In genomic region chr17:37190493-37190892, GRCh38 we compare ENCODE assay signal across 31 cellular contexts.
DNase-seq lines count a peak whose midpoint lies in the region; TF ChIP-seq lines count a peak whose summit lies in the region.
"Had no signal": no experiment of that assay in that cellular context is flagged by ENCODE, and none has a peak within 500 bp of the region (broad histone marks: within the 10 kb centered on the region; RNA-seq: fewer than 3 reads in every experiment).

No MANE protein-coding gene starts in this region.

- H3K9me3 Mint-ChIP-seq in Calu3 (ENCODE audit: low read depth, unreplicated experiment), result no peaks in the 10 kb centered on the region
- no peaks in the 10 kb centered on the region for H3K9me3 Mint-ChIP-seq in activated naive CD4-positive, alpha-beta T cell treated with anti-CD3 and anti-CD28 coated beads, Interleukin-2, amount 10 ng/mL, durations not matched to agents 7 days and 5 days
- H3K9me3 Mint-ChIP-seq: activated CD4-positive, alpha-beta T cell treated with anti-CD3 and anti-CD28 coated beads, Interleukin-2, amount 10 ng/mL, durations not matched to agents 24 days and 14 days; activated naive CD4-positive, alpha-beta T cell treated with anti-CD3 and anti-CD28 coated beads, Interleukin-2, amount 50 U/mL, for 24 hours; activated T-cell treated with anti-CD3 and anti-CD28 coated beads, Interleukin-2, amount 50 U/mL, for 72 hours; CD8-positive, alpha-beta memory T cell; central memory CD8-positive, alpha-beta T cell; natural killer cell treated with Interleukin-12 subunit alpha and Interleukin-12 subunit beta and Interleukin-15 and Interleukin-18, amount 100 ng/mL, for 72 hours had no signal

- BruUV-seq in Calu3 (replicated peaks; lab: Mats Ljungman, UMichigan), result no TSS peak

- DNase-seq in Calu3, result no peak
- peak; percentile 5 for DNase-seq in HuH-7 (ENCODE audit: low spot score)
- no peak for DNase-seq in epithelial cell of proximal tubule (ENCODE audit: low read depth)
- no peak for DNase-seq in retinal pigment epithelial cell (ENCODE audit: low read depth)
- DNase-seq in NCI-H446 treated with DMSO at 0.1 percent for 48 hours (lab: John Stamatoyannopoulos, UW), result no peak
- DNase-seq in activated naive CD4-positive, alpha-beta T cell treated with anti-CD3 and anti-CD28 coated beads, Interleukin-2, amount 10 ng/mL, durations not matched to agents 7 days and 5 days, result no peak
- no peak for DNase-seq in activated effector memory CD4-positive, alpha-beta T cell treated with anti-CD3 and anti-CD28 coated beads, Interleukin-2, amount 50 U/mL, for 16 hours
- DNase-seq: activated T-cell treated with anti-CD3 and anti-CD28 coated beads, Interleukin-2, amount 50 U/mL, for 72 hours; aorta; CD8-positive, alpha-beta memory T cell; DMS53; dorsolateral prefrontal cortex; gastrocnemius medialis; GF-D8; hippocampal formation; KBM-7; left lung; midbrain; NCI-H146; NCI-H526 treated with DMSO at 0.1 percent for 48 hours; ovary; stimulated activated CD4-positive, alpha-beta T cell treated with anti-CD3 and anti-CD28 coated beads, Interleukin-12 subunit alpha, Interleukin-12 subunit beta, amount 100 ng/mL, for 4 hours; stimulated activated CD4-positive, alpha-beta T cell treated with anti-CD3 and anti-CD28 coated beads, Interleukin-4, amount 100 ng/mL, for 4 hours; stimulated activated naive CD4-positive, alpha-beta T cell; WERI-Rb-1 had no signal

- no peak overlapping the region for H3K4me3 ChIP-seq in epithelial cell of proximal tubule (ENCODE audit: low read depth, low read length)
- no peak overlapping the region for H3K4me3 ChIP-seq in retinal pigment epithelial cell (ENCODE audit: low read length)
- H3K4me3 ChIP-seq: dorsolateral prefrontal cortex, gastrocnemius medialis, left lung, ovary, right atrium auricular region, thoracic aorta had no signal

- intact Hi-C loops in Calu3 (cut with micrococcal nuclease; ENCODE audit: unreplicated experiment), result no loop called here

- no peak overlapping the region for H3K27ac Mint-ChIP-seq in Calu3 (ENCODE audit: unreplicated experiment)
- no peak overlapping the region for H3K27ac Mint-ChIP-seq in activated naive CD4-positive, alpha-beta T cell treated with anti-CD3 and anti-CD28 coated beads, Interleukin-2, amount 10 ng/mL, durations not matched to agents 7 days and 5 days
- H3K27ac Mint-ChIP-seq: activated CD4-positive, alpha-beta T cell treated with anti-CD3 and anti-CD28 coated beads, Interleukin-2, amount 10 ng/mL, durations not matched to agents 24 days and 14 days; activated naive CD4-positive, alpha-beta T cell treated with anti-CD3 and anti-CD28 coated beads, Interleukin-2, amount 50 U/mL, for 24 hours; activated T-cell treated with anti-CD3 and anti-CD28 coated beads, Interleukin-2, amount 50 U/mL, for 72 hours; natural killer cell treated with Interleukin-12 subunit alpha and Interleukin-12 subunit beta and Interleukin-15 and Interleukin-18, amount 100 ng/mL, for 72 hours had no signal

- no peak overlapping the region for H3K4me3 Mint-ChIP-seq in Calu3 (ENCODE audit: low read depth, unreplicated experiment)
- H3K4me3 Mint-ChIP-seq in activated naive CD4-positive, alpha-beta T cell treated with anti-CD3 and anti-CD28 coated beads, Interleukin-2, amount 10 ng/mL, durations not matched to agents 7 days and 5 days, result no peak overlapping the region
- H3K4me3 Mint-ChIP-seq: activated CD4-positive, alpha-beta T cell treated with anti-CD3 and anti-CD28 coated beads, Interleukin-2, amount 10 ng/mL, durations not matched to agents 24 days and 14 days; activated naive CD4-positive, alpha-beta T cell treated with anti-CD3 and anti-CD28 coated beads, Interleukin-2, amount 50 U/mL, for 24 hours; activated T-cell treated with anti-CD3 and anti-CD28 coated beads, Interleukin-2, amount 50 U/mL, for 72 hours; CD8-positive, alpha-beta memory T cell; central memory CD8-positive, alpha-beta T cell; natural killer cell treated with Interleukin-12 subunit alpha and Interleukin-12 subunit beta and Interleukin-15 and Interleukin-18, amount 100 ng/mL, for 72 hours had no signal

- peak; percentile 58 for TF ChIP-seq CTCF in Calu3 (IDR thresholded peaks at IDR 0.05; ENCODE audit: unreplicated experiment)
- peak; percentile 32 for TF ChIP-seq CTCF in epithelial cell of proximal tubule (conservative IDR thresholded peaks at IDR 0.05; ENCODE audit: low read depth, low read length)
- TF ChIP-seq CTCF in retinal pigment epithelial cell (conservative IDR thresholded peaks at IDR 0.05; ENCODE audit: low read depth, low read length), result peak; percentile 16

- CTCF ChIA-PET in Calu3 (lab: Charles Lee), result no interaction called here
- CTCF ChIA-PET in activated naive CD4-positive, alpha-beta T cell treated with anti-CD3 and anti-CD28 coated beads, Interleukin-2, amount 10 ng/mL, durations not matched to agents 7 days and 5 days (lab: Charles Lee), result interaction anchor here (0.6 kb wide), 1 partner anchor 14 kb away, joined by 3 read pairs; no protein-coding TSS in a partner anchor

- no peaks in the 10 kb centered on the region for H3K4me1 Mint-ChIP-seq in Calu3 (ENCODE audit: low read depth, unreplicated experiment)
- H3K4me1 Mint-ChIP-seq in activated naive CD4-positive, alpha-beta T cell treated with anti-CD3 and anti-CD28 coated beads, Interleukin-2, amount 10 ng/mL, durations not matched to agents 7 days and 5 days, result no peaks in the 10 kb centered on the region
- H3K4me1 Mint-ChIP-seq: activated naive CD4-positive, alpha-beta T cell treated with anti-CD3 and anti-CD28 coated beads, Interleukin-2, amount 50 U/mL, for 24 hours; CD8-positive, alpha-beta memory T cell; central memory CD8-positive, alpha-beta T cell had no signal

- no peaks in the 10 kb centered on the region for H3K27me3 Mint-ChIP-seq in Calu3 (ENCODE audit: unreplicated experiment)
- no peaks in the 10 kb centered on the region for H3K27me3 Mint-ChIP-seq in activated naive CD4-positive, alpha-beta T cell treated with anti-CD3 and anti-CD28 coated beads, Interleukin-2, amount 10 ng/mL, durations not matched to agents 7 days and 5 days
- H3K27me3 Mint-ChIP-seq: activated CD4-positive, alpha-beta T cell treated with anti-CD3 and anti-CD28 coated beads, Interleukin-2, amount 10 ng/mL, durations not matched to agents 24 days and 14 days; activated naive CD4-positive, alpha-beta T cell treated with anti-CD3 and anti-CD28 coated beads, Interleukin-2, amount 50 U/mL, for 24 hours; CD8-positive, alpha-beta memory T cell; central memory CD8-positive, alpha-beta T cell; natural killer cell treated with Interleukin-12 subunit alpha and Interleukin-12 subunit beta and Interleukin-15 and Interleukin-18, amount 100 ng/mL, for 72 hours had no signal

- H3K36me3 Mint-ChIP-seq in Calu3 (ENCODE audit: insufficient read depth, unreplicated experiment), result peaks cover 79% of the 10 kb centered on the region
- peaks cover 27% of the 10 kb centered on the region for H3K36me3 Mint-ChIP-seq in activated naive CD4-positive, alpha-beta T cell treated with anti-CD3 and anti-CD28 coated beads, Interleukin-2, amount 10 ng/mL, durations not matched to agents 7 days and 5 days
